16 cellular contexts compared by ENCODE assay signal in the genomic region with DNA sequence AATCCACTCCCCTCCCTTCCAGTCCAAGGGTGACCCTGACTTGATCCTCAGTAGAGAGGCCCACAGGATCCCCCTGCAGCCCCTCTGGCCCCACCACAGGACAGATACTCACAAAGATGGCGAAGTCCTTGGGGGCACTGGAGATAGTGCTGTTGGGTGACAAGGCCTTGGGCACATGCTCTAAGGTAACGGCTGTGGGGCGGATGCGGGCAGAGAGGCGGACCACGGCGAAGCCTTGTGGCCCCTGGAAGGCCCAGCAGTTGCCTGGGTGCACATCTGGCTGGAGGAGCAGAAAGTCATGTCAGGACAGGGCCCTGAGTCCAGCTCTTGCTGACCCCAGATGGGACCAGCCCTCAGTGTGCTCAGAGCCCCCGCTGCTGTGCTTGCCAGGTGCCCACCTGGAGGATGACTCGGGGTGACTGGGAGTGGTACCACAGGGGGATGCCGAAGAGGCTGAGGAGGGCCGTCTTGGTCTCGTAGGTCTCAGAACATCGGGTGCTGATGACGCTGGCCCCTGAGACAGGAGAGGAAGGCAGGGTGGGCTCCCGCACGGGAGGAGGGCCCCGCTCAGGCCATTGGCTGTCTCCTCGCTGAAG. TPM values are rescaled to one million over a fixed set of nuclear protein-coding genes. Genes with fewer than 3 reads are reported as not detected.
A peak's percentile ranks its signal among the peaks of the same experiment; 100 is the strongest.
DNase-seq lines count a peak whose midpoint lies in the region; TF ChIP-seq lines count a peak whose summit lies in the region.
"Had no signal": no experiment of that assay in that cellular context is flagged by ENCODE, and none has a peak within 500 bp of the region (broad histone marks: within the 10 kb centered on the region; RNA-seq: fewer than 3 reads in every experiment).

No MANE protein-coding gene starts in this region.

- WGBS in esophagus muscularis mucosa, result 91% methylated on average over 16 of the region's 18 CpGs

- H3K9me3 Mint-ChIP-seq in activated naive CD4-positive, alpha-beta T cell treated with anti-CD3 and anti-CD28 coated beads for 36 hours, result no peaks in the 10 kb centered on the region
- H3K9me3 Mint-ChIP-seq in activated CD4-positive, alpha-beta memory T cell treated with anti-CD3 and anti-CD28 coated beads for 36 hours, result no peaks in the 10 kb centered on the region

- TF ChIP-seq CTCF in esophagus muscularis mucosa (IDR thresholded peaks at IDR 0.05), result no peak

- peaks cover 87 to 97% (median 92%) of the 10 kb centered on the region in 4 donors for H3K36me3 ChIP-seq in esophagus muscularis mucosa
- H3K36me3 ChIP-seq in stomach smooth muscle (ENCODE audit: control insufficient read depth in 2 of 2, insufficient read depth in 2 of 2, low read length in 2 of 2), result peaks cover 79 to 81% of the 10 kb centered on the region in 2 donors

- in situ Hi-C loops in ACHN (cut with HindIII; ENCODE audit: low pct_ligation_motif_present, low pct_unique_long_range_greater_than_20kb, low sequenced_read_pairs), result no loop called here

- CTCF ChIA-PET in activated naive CD4-positive, alpha-beta T cell treated with anti-CD3 and anti-CD28 coated beads for 36 hours (lab: Charles Lee), result no interaction called here
- CTCF ChIA-PET in activated CD4-positive, alpha-beta memory T cell treated with anti-CD3 and anti-CD28 coated beads for 36 hours (lab: Charles Lee), result interaction anchor here (0.6 kb wide), 1 partner anchor 105 kb away, joined by 3 read pairs; the partner anchor contains the start of gene NPTXR

- TF ChIP-seq EP300 in esophagus muscularis mucosa (IDR thresholded peaks at IDR 0.05), result no peak

- no peak overlapping the region for H3K4me3 ChIP-seq in esophagus muscularis mucosa
- H3K4me3 ChIP-seq in stomach smooth muscle (ENCODE audit: low read length in 2 of 2), result no peak overlapping the region
- H3K4me3 ChIP-seq: upper lobe of left lung had no signal

- no peak overlapping the region for H3K4me3 Mint-ChIP-seq in activated naive CD4-positive, alpha-beta T cell treated with anti-CD3 and anti-CD28 coated beads for 36 hours
- H3K4me3 Mint-ChIP-seq in activated CD4-positive, alpha-beta memory T cell treated with anti-CD3 and anti-CD28 coated beads for 36 hours, result no peak overlapping the region

- no peaks in the 10 kb centered on the region for H3K9me3 ChIP-seq in esophagus muscularis mucosa
- no peaks in the 10 kb centered on the region for H3K9me3 ChIP-seq in stomach smooth muscle (ENCODE audit: control insufficient read depth in 2 of 2, low read length in 2 of 2)
- H3K9me3 ChIP-seq: SK-N-SH, upper lobe of left lung had no signal

- peak overlapping the region in 1 of 2 donors; percentile 13 for H3K9ac ChIP-seq in stomach smooth muscle (ENCODE audit: low read length in 2 of 2)
- H3K9ac ChIP-seq: SK-N-SH had no signal

- DNase-seq in activated naive CD4-positive, alpha-beta T cell treated with anti-CD3 and anti-CD28 coated beads for 36 hours, result no peak
- DNase-seq in activated naive CD4-positive, alpha-beta T cell treated with Interleukin-2 at 50 U/mL for 16 hours, result no peak
- DNase-seq in activated CD4-positive, alpha-beta memory T cell treated with anti-CD3 and anti-CD28 coated beads for 36 hours, result no peak
- DNase-seq in esophagus muscularis mucosa (ENCODE audit: extremely low spot score), result no peak
- no peak for DNase-seq in activated gamma-delta T cell treated with Interleukin-2 at 50 U/mL for 16 hours
- no peak for DNase-seq in ACHN
- no peak for DNase-seq in DMS 273 (lab: John Stamatoyannopoulos, UW; ENCODE audit: unreplicated experiment)
- DNase-seq: activated T-cell treated with anti-CD3 and anti-CD28 coated beads for 4 hours, cortex of kidney, NCI-H2029 treated with DMSO at 0.1 percent for 48 hours, NCI-H524 treated with DMSO at 0.1 percent for 48 hours, OCI-M1, SK-N-SH, upper lobe of left lung had no signal

- H3K4me1 ChIP-seq in esophagus muscularis mucosa (peaks cover 13 to 28% (median 27%) of the 10 kb centered on the region in 4 donors), stomach smooth muscle (ENCODE audit: control insufficient read depth, insufficient read depth, low read length) (peaks cover 18% of the 10 kb centered on the region)

- peaks cover 27% of the 10 kb centered on the region for H3K4me1 Mint-ChIP-seq in activated naive CD4-positive, alpha-beta T cell treated with anti-CD3 and anti-CD28 coated beads for 36 hours (ENCODE audit: low read depth)
- peaks cover 39% of the 10 kb centered on the region for H3K4me1 Mint-ChIP-seq in activated CD4-positive, alpha-beta memory T cell treated with anti-CD3 and anti-CD28 coated beads for 36 hours (ENCODE audit: low read depth)

- intact Hi-C loops in activated naive CD4-positive, alpha-beta T cell treated with anti-CD3 and anti-CD28 coated beads for 36 hours (cut with micrococcal nuclease), result no loop called here
- intact Hi-C loops in activated CD4-positive, alpha-beta memory T cell treated with anti-CD3 and anti-CD28 coated beads for 36 hours (cut with micrococcal nuclease), result no loop called here
- intact Hi-C loops in esophagus muscularis mucosa (cut with DNase I), result no loop called here

- H3K27me3 ChIP-seq in esophagus muscularis mucosa, result no peaks in the 10 kb centered on the region
- no peaks in the 10 kb centered on the region for H3K27me3 ChIP-seq in stomach smooth muscle (ENCODE audit: control insufficient read depth in 1 of 2, insufficient read depth in 2 of 2, low read length in 2 of 2)
- H3K27me3 ChIP-seq: upper lobe of left lung had no signal

- H3K36me3 Mint-ChIP-seq in activated naive CD4-positive, alpha-beta T cell treated with anti-CD3 and anti-CD28 coated beads for 36 hours (ENCODE audit: low read depth), result peaks cover 38% of the 10 kb centered on the region
- H3K36me3 Mint-ChIP-seq in activated CD4-positive, alpha-beta memory T cell treated with anti-CD3 and anti-CD28 coated beads for 36 hours, result peaks cover 72% of the 10 kb centered on the region

- peak overlapping the region; percentile 58 for H3K27ac Mint-ChIP-seq in activated naive CD4-positive, alpha-beta T cell treated with anti-CD3 and anti-CD28 coated beads for 36 hours
- peak overlapping the region; percentile 38 for H3K27ac Mint-ChIP-seq in activated CD4-positive, alpha-beta memory T cell treated with anti-CD3 and anti-CD28 coated beads for 36 hours

- POLR2A ChIA-PET in activated CD4-positive, alpha-beta memory T cell treated with anti-CD3 and anti-CD28 coated beads for 36 hours (lab: Charles Lee), result interaction anchor here (1.8 kb wide), 2 partner anchors 9 to 13 kb away, joined by 5 to 7 read pairs; no protein-coding TSS in a partner anchor

- H3K27me3 Mint-ChIP-seq in activated naive CD4-positive, alpha-beta T cell treated with anti-CD3 and anti-CD28 coated beads for 36 hours (ENCODE audit: low read depth), result no peaks in the 10 kb centered on the region
- no peaks in the 10 kb centered on the region for H3K27me3 Mint-ChIP-seq in activated CD4-positive, alpha-beta memory T cell treated with anti-CD3 and anti-CD28 coated beads for 36 hours

- no peak for TF ChIP-seq POLR2A in esophagus muscularis mucosa (IDR thresholded peaks at IDR 0.05; ENCODE audit: low read depth)

- H3K27ac ChIP-seq in esophagus muscularis mucosa (replicated peaks in 1 of 4) (peak overlapping the region in 3 of 4 donors; percentile 18 to 86 (median 48)), stomach smooth muscle (ENCODE audit: low read length) (peak overlapping the region; percentile 24)
- H3K27ac ChIP-seq: upper lobe of left lung, VCaP had no signal

RNA-seq across cellular contexts. Expression of gene SUN2, which starts 17.2 kb away (rescaled TPM):
- 100 to 1,000 TPM; 120 to 121 TPM for total RNA-seq in activated naive CD4-positive, alpha-beta T cell treated with anti-CD3 and anti-CD28 coated beads for 36 hours
- 100 to 1,000 TPM; 159 to 168 TPM for total RNA-seq in activated CD4-positive, alpha-beta memory T cell treated with anti-CD3 and anti-CD28 coated beads for 36 hours
- total RNA-seq in esophagus muscularis mucosa, result 100 to 1,000 TPM; 417 to 598 (median 449) TPM

RNA-seq across cellular contexts. Expression of gene GTPBP1, which starts 32.8 kb away (rescaled TPM):
- total RNA-seq in activated naive CD4-positive, alpha-beta T cell treated with anti-CD3 and anti-CD28 coated beads for 36 hours, result 100 to 1,000 TPM in 1 of 2 experiments, 10 to 100 TPM in 1; 98.9 to 107 TPM
- 10 to 100 TPM; 95.4 to 98.1 TPM for total RNA-seq in activated CD4-positive, alpha-beta memory T cell treated with anti-CD3 and anti-CD28 coated beads for 36 hours
- 10 to 100 TPM; 35.7 to 62.5 (median 50.6) TPM for total RNA-seq in esophagus muscularis mucosa

RNA-seq across cellular contexts. Expression of gene JOSD1, which starts 37.8 kb away (rescaled TPM):
- 10 to 100 TPM; 48.9 to 54.3 TPM for total RNA-seq in activated naive CD4-positive, alpha-beta T cell treated with anti-CD3 and anti-CD28 coated beads for 36 hours
- total RNA-seq in activated CD4-positive, alpha-beta memory T cell treated with anti-CD3 and anti-CD28 coated beads for 36 hours, result 10 to 100 TPM; 71.8 to 78.4 TPM
- total RNA-seq in esophagus muscularis mucosa, result 10 to 100 TPM; 49.4 to 76.9 (median 59.4) TPM

RNA-seq across cellular contexts. Expression of gene DNAL4, which starts 55.4 kb away (rescaled TPM):
- 1 to 10 TPM; 5.9 to 8.0 TPM for total RNA-seq in activated naive CD4-positive, alpha-beta T cell treated with anti-CD3 and anti-CD28 coated beads for 36 hours
- 1 to 10 TPM; 7.7 to 8.3 TPM for total RNA-seq in activated CD4-positive, alpha-beta memory T cell treated with anti-CD3 and anti-CD28 coated beads for 36 hours
- 10 to 100 TPM in 3 of 4 donors, 1 to 10 TPM in 1; 9.3 to 15.2 (median 12.8) TPM for total RNA-seq in esophagus muscularis mucosa

RNA-seq across cellular contexts. Expression of gene TOMM22, which starts 56.8 kb away (rescaled TPM):
- 100 to 1,000 TPM; 151 to 154 TPM for total RNA-seq in activated naive CD4-positive, alpha-beta T cell treated with anti-CD3 and anti-CD28 coated beads for 36 hours
- 100 to 1,000 TPM; 122 to 128 TPM for total RNA-seq in activated CD4-positive, alpha-beta memory T cell treated with anti-CD3 and anti-CD28 coated beads for 36 hours
- 10 to 100 TPM; 25.7 to 36.8 (median 32.2) TPM for total RNA-seq in esophagus muscularis mucosa
